ENCODE assay signal across 15 cellular contexts in the genomic region with DNA sequence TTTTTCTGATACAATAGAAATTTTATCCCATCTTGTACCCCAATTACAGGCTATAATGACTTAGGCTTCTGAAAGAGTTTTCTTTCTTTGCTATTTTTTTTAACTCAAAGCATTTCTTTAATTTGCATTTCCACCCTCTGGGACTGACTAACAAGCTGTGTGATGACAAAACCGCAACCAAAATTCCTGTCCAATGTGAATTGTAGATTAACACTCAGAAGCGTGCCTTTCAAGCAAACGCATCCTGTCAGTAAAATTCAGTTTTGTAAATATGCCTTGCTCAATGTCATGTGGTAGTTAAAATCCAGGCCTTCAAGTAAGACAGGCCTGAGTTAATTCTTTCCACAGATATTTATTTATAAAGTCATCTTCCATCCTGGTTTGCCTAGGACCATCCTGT.
"Had no signal": no experiment of that assay in that cellular context is flagged by ENCODE, and none has a peak within 500 bp of the region (broad histone marks: within the 10 kb centered on the region; RNA-seq: fewer than 3 reads in every experiment).

No MANE protein-coding gene starts in this region.

- H3K4me3 Mint-ChIP-seq: immature natural killer cell, naive B cell, nephron had no signal

- H3K4me3 ChIP-seq: psoas muscle, skin epidermis had no signal

- DNase-seq: effector memory CD4-positive, alpha-beta T cell; foreskin fibroblast; immature natural killer cell; kidney; left colon; mesendoderm; naive B cell; psoas muscle; stimulated activated CD4-positive, alpha-beta T cell treated with anti-CD3 and anti-CD28 coated beads, Interleukin-2, amount 100 ng/mL, for 24 hours; stimulated activated naive CD4-positive, alpha-beta T cell treated with Interleukin-2 at 50 U/mL for 16 hours; trophoblast cell had no signal

- H3K27ac Mint-ChIP-seq: immature natural killer cell, naive B cell, nephron had no signal

- ATAC-seq: esophagus mucosa, left colon, psoas muscle, sciatic nerve had no signal

- H3K9me3 ChIP-seq: psoas muscle had no signal

- H3K36me3 Mint-ChIP-seq: immature natural killer cell, naive B cell had no signal

- H3K27ac ChIP-seq: psoas muscle, skin epidermis had no signal

- H3K4me1 Mint-ChIP-seq: immature natural killer cell, naive B cell, nephron had no signal

- H3K9me3 Mint-ChIP-seq: nephron had no signal
